In the genomic region with DNA sequence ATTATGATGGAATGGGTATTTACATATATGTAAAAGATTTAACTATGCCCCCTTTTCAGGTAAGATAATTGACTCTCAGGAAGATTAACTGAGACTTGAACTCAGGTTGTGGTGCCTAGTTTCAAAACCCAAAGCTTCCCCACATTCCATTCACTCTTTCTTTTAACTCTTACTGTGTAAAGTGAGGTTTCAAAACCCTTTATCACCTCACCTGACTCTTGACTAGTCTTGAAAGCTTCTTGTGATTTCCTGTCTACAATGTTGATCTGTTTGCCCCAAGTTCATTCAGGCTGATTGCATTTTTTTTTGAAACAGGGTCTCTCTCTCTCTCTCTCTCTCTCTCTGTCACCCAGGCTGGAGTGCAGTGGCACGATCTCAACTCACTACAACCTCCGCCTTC, we compare ENCODE assay signal across 15 cellular contexts.
"Had no signal": no experiment of that assay in that cellular context is flagged by ENCODE, and none has a peak within 500 bp of the region (broad histone marks: within the 10 kb centered on the region; RNA-seq: fewer than 3 reads in every experiment).

No MANE protein-coding gene starts in this region.

- H3K27ac ChIP-seq: colonic mucosa, gastrocnemius medialis, heart right ventricle, neutrophil, psoas muscle had no signal

- H3K4me3 Mint-ChIP-seq: naive thymus-derived CD4-positive, alpha-beta T cell; type B pancreatic cell had no signal

- H3K4me2 ChIP-seq: smooth muscle cell had no signal

- DNase-seq: colonic mucosa; dermis blood vessel endothelial cell; gastrocnemius medialis; heart right ventricle; kidney glomerular epithelial cell; mammary epithelial cell; naive thymus-derived CD4-positive, alpha-beta T cell; psoas muscle; retina; stimulated activated CD4-positive, alpha-beta T cell treated with anti-CD3 and anti-CD28 coated beads, Interleukin-2, amount 100 ng/mL, for 48 hours; stimulated activated naive CD4-positive, alpha-beta T cell treated with Interleukin-2 at 50 U/mL for 16 hours had no signal

- H3K36me3 ChIP-seq: colonic mucosa, gastrocnemius medialis, heart right ventricle, neutrophil had no signal

- H3K9me3 Mint-ChIP-seq: type B pancreatic cell had no signal

- H3K36me3 Mint-ChIP-seq: naive thymus-derived CD4-positive, alpha-beta T cell; type B pancreatic cell had no signal

- H3K27me3 ChIP-seq: colonic mucosa, gastrocnemius medialis, heart right ventricle, neutrophil had no signal

- H3K9me3 ChIP-seq: colonic mucosa, gastrocnemius medialis, heart right ventricle, neutrophil, psoas muscle had no signal

- H3K4me3 ChIP-seq: colonic mucosa, gastrocnemius medialis, heart right ventricle, psoas muscle, smooth muscle cell had no signal

- H3K4me1 ChIP-seq: colonic mucosa, gastrocnemius medialis, psoas muscle had no signal

- ATAC-seq: esophagus mucosa; gastrocnemius medialis; heart right ventricle; naive thymus-derived CD4-positive, alpha-beta T cell; psoas muscle had no signal

- H3K27ac Mint-ChIP-seq: type B pancreatic cell had no signal

- H3K27me3 Mint-ChIP-seq: naive thymus-derived CD4-positive, alpha-beta T cell; type B pancreatic cell had no signal
